In the genomic region with DNA sequence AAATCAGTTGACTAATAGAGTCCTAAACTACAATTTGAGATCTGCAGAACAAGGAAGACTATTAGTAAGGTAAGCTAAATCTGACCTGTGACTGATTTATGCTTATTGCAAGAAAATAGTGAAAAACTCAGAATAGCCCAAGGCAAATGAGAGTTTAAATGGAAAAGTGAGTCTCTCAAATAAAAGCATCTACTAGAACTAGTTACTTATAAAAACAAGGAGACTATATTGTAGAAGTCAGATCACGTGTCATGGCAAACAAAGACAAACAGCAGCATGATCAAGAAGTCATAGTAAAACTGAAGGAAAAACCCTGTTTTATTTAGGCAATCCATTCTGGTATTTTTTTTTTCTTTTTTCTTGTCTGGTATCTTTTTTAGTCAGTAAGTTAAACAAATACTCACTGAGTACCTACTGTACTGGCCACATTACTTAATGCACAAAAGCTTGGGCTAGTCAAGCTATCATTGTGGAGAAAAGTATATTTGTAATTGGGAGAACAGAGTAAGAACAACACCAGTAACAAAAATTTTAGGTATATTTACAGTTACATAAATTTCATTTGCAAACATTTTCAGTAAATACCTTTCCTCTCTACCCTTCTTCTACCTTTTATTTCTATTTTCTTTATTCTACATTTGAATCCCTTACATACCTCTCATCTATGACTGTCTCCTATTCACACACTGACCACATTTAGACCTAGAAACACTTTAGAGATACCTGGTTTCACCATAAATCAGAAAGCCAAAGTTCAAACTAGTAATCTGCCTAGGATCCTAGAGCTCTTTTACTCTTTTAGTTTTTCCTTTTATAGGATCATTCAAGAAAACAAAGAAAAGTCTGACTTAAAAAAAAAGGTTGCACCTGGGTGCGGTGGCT, we compare ENCODE assay signal across 26 cellular contexts. TPM values are rescaled to one million over a fixed set of nuclear protein-coding genes. Genes with fewer than 3 reads are reported as not detected.
DNase-seq lines count a peak whose midpoint lies in the region; ATAC-seq and TF ChIP-seq lines count a peak whose summit lies in the region.
"Had no signal": no experiment of that assay in that cellular context is flagged by ENCODE, and none has a peak within 500 bp of the region (broad histone marks: within the 10 kb centered on the region; RNA-seq: fewer than 3 reads in every experiment).

No MANE protein-coding gene starts in this region.

- H3K9me3 Mint-ChIP-seq in activated naive CD8-positive, alpha-beta T cell treated with anti-CD3 and anti-CD28 coated beads for 36 hours: peaks cover 5% of the 10 kb centered on the region
- H3K9me3 Mint-ChIP-seq in activated naive CD8-positive, alpha-beta T cell treated with anti-CD3 and anti-CD28 coated beads, Interleukin-2, amount 50 U/mL, for 24 hours: peaks cover 7% of the 10 kb centered on the region
- peaks cover 6% of the 10 kb centered on the region for H3K9me3 Mint-ChIP-seq in activated CD4-positive, alpha-beta memory T cell treated with anti-CD3 and anti-CD28 coated beads for 36 hours

- POLR2A ChIA-PET in activated CD4-positive, alpha-beta memory T cell treated with anti-CD3 and anti-CD28 coated beads for 36 hours (lab: Charles Lee): interaction anchor here (0.6 kb wide), 1 partner anchor 972 kb away, joined by 3 read pairs; no protein-coding TSS in a partner anchor

- H3K4me3 ChIP-seq in dorsolateral prefrontal cortex (no peak overlapping the region), adrenal gland (no peak overlapping the region)
- H3K4me3 ChIP-seq: breast epithelium, colonic mucosa, HAP-1, smooth muscle cell, tibial artery had no signal

- no peaks in the 10 kb centered on the region for H3K9me3 ChIP-seq in adrenal gland (replicated peaks in 1 of 3)
- H3K9me3 ChIP-seq: colonic mucosa, HAP-1 had no signal

- H3K4me3 Mint-ChIP-seq in activated naive CD8-positive, alpha-beta T cell treated with anti-CD3 and anti-CD28 coated beads for 36 hours: no peak overlapping the region
- no peak overlapping the region for H3K4me3 Mint-ChIP-seq in activated naive CD8-positive, alpha-beta T cell treated with anti-CD3 and anti-CD28 coated beads, Interleukin-2, amount 50 U/mL, for 24 hours
- H3K4me3 Mint-ChIP-seq in activated CD4-positive, alpha-beta memory T cell treated with anti-CD3 and anti-CD28 coated beads for 36 hours: no peak overlapping the region
- H3K4me3 Mint-ChIP-seq: activated T-cell treated with anti-CD3 and anti-CD28 coated beads, Interleukin-2, amount 50 U/mL, for 24 hours; CD4-positive, alpha-beta memory T cell had no signal

- DNase-seq in activated naive CD8-positive, alpha-beta T cell treated with anti-CD3 and anti-CD28 coated beads for 36 hours: no peak
- DNase-seq in activated naive CD8-positive, alpha-beta T cell treated with anti-CD3 and anti-CD28 coated beads, Interleukin-2, amount 50 U/mL, for 24 hours: no peak
- no peak for DNase-seq in dorsolateral prefrontal cortex
- DNase-seq in activated CD4-positive, alpha-beta memory T cell treated with anti-CD3 and anti-CD28 coated beads for 36 hours: no peak
- no peak for DNase-seq in adrenal gland
- DNase-seq: activated CD4-positive, alpha-beta T cell treated with anti-CD3 and anti-CD28 coated beads for 1 hour; activated CD8-positive, alpha-beta memory T cell treated with anti-CD3 and anti-CD28 coated beads for 24 hours; activated T-cell treated with anti-CD3 and anti-CD28 coated beads, Interleukin-2, amount 50 U/mL, for 24 hours; amniotic stem cell; CD4-positive, alpha-beta memory T cell; colonic mucosa; KBM-7; kidney; NCI-H1694; NCI-H774; retina; stimulated activated CD4-positive, alpha-beta T cell treated with anti-CD3 and anti-CD28 coated beads, Interleukin-2, amount 100 ng/mL, for 48 hours; stimulated activated naive CD4-positive, alpha-beta T cell; tibial artery had no signal

- CTCF ChIA-PET in activated CD4-positive, alpha-beta memory T cell treated with anti-CD3 and anti-CD28 coated beads for 36 hours (lab: Charles Lee): no interaction called here

- no peaks in the 10 kb centered on the region for H3K27me3 Mint-ChIP-seq in activated naive CD8-positive, alpha-beta T cell treated with anti-CD3 and anti-CD28 coated beads for 36 hours
- no peaks in the 10 kb centered on the region for H3K27me3 Mint-ChIP-seq in activated naive CD8-positive, alpha-beta T cell treated with anti-CD3 and anti-CD28 coated beads, Interleukin-2, amount 50 U/mL, for 24 hours
- no peaks in the 10 kb centered on the region for H3K27me3 Mint-ChIP-seq in activated CD4-positive, alpha-beta memory T cell treated with anti-CD3 and anti-CD28 coated beads for 36 hours
- H3K27me3 Mint-ChIP-seq: activated T-cell treated with anti-CD3 and anti-CD28 coated beads, Interleukin-2, amount 50 U/mL, for 24 hours; CD4-positive, alpha-beta memory T cell had no signal

- H3K4me1 ChIP-seq in adrenal gland (replicated peaks in 1 of 2): no peaks in the 10 kb centered on the region
- H3K4me1 ChIP-seq: breast epithelium, colonic mucosa, tibial artery had no signal

- 62 to 78% (median 68%) methylated on average over 2 of the region's 2 CpGs for WGBS in adrenal gland, 4 donors

- no peaks in the 10 kb centered on the region for H3K36me3 Mint-ChIP-seq in activated naive CD8-positive, alpha-beta T cell treated with anti-CD3 and anti-CD28 coated beads for 36 hours
- H3K36me3 Mint-ChIP-seq in activated naive CD8-positive, alpha-beta T cell treated with anti-CD3 and anti-CD28 coated beads, Interleukin-2, amount 50 U/mL, for 24 hours (ENCODE audit: low read depth): no peaks in the 10 kb centered on the region
- no peaks in the 10 kb centered on the region for H3K36me3 Mint-ChIP-seq in activated CD4-positive, alpha-beta memory T cell treated with anti-CD3 and anti-CD28 coated beads for 36 hours

- TF ChIP-seq POLR2A in adrenal gland (IDR thresholded peaks at IDR 0.05): no peak

- H3K4me1 Mint-ChIP-seq in activated naive CD8-positive, alpha-beta T cell treated with anti-CD3 and anti-CD28 coated beads for 36 hours: no peaks in the 10 kb centered on the region
- H3K4me1 Mint-ChIP-seq in activated naive CD8-positive, alpha-beta T cell treated with anti-CD3 and anti-CD28 coated beads, Interleukin-2, amount 50 U/mL, for 24 hours: no peaks in the 10 kb centered on the region
- no peaks in the 10 kb centered on the region for H3K4me1 Mint-ChIP-seq in activated CD4-positive, alpha-beta memory T cell treated with anti-CD3 and anti-CD28 coated beads for 36 hours (ENCODE audit: low read depth)
- H3K4me1 Mint-ChIP-seq: CD4-positive, alpha-beta memory T cell had no signal

- H3K27me3 ChIP-seq in dorsolateral prefrontal cortex (no peaks in the 10 kb centered on the region), adrenal gland (no peaks in the 10 kb centered on the region)
- H3K27me3 ChIP-seq: breast epithelium, colonic mucosa, tibial artery had no signal

- intact Hi-C loops in dorsolateral prefrontal cortex (cut with DNase I): no loop called here
- intact Hi-C loops in activated CD4-positive, alpha-beta memory T cell treated with anti-CD3 and anti-CD28 coated beads for 36 hours (cut with micrococcal nuclease): no loop called here
- intact Hi-C loops in adrenal gland (cut with DNase I): no loop called here

- TF ChIP-seq CTCF in dorsolateral prefrontal cortex (IDR thresholded peaks at IDR 0.05 in 54 of 56, conservative IDR thresholded peaks at IDR 0.05 in 2 of 56; ENCODE audit: low read depth in 1 of 56, partially characterized antibody in 56 of 56) (no peak), adrenal gland (IDR thresholded peaks at IDR 0.05) (no peak)

- peak overlapping the region; percentile 39 for H3K27ac Mint-ChIP-seq in activated naive CD8-positive, alpha-beta T cell treated with anti-CD3 and anti-CD28 coated beads for 36 hours
- H3K27ac Mint-ChIP-seq in activated naive CD8-positive, alpha-beta T cell treated with anti-CD3 and anti-CD28 coated beads, Interleukin-2, amount 50 U/mL, for 24 hours: no peak overlapping the region
- H3K27ac Mint-ChIP-seq in activated CD4-positive, alpha-beta memory T cell treated with anti-CD3 and anti-CD28 coated beads for 36 hours: no peak overlapping the region
- H3K27ac Mint-ChIP-seq: activated T-cell treated with anti-CD3 and anti-CD28 coated beads, Interleukin-2, amount 50 U/mL, for 24 hours; CD4-positive, alpha-beta memory T cell had no signal

- H3K36me3 ChIP-seq in adrenal gland (replicated peaks in 1 of 2): no peaks in the 10 kb centered on the region
- H3K36me3 ChIP-seq: breast epithelium, colonic mucosa, HAP-1, tibial artery had no signal

- H3K27ac ChIP-seq in dorsolateral prefrontal cortex (peak overlapping the region in 52 of 59 donors; percentile 7 to 97 (median 68)), adrenal gland (no peak overlapping the region)
- H3K27ac ChIP-seq: 22Rv1, breast epithelium, colonic mucosa, tibial artery had no signal

- no peak for ATAC-seq in activated naive CD8-positive, alpha-beta T cell treated with anti-CD3 and anti-CD28 coated beads, Interleukin-2, amount 50 U/mL, for 24 hours
- peak; percentile 70 for ATAC-seq in HG02678 (IDR thresholded peaks at IDR 0.05; ENCODE audit: unreplicated experiment)
- ATAC-seq in HG03565 (IDR thresholded peaks at IDR 0.05; ENCODE audit: unreplicated experiment): no peak
- ATAC-seq in GM21526 (IDR thresholded peaks at IDR 0.05; ENCODE audit: low FRiP score, unreplicated experiment): no peak

RNA-seq across cellular contexts. Expression of gene CCDC88A, which starts 23.7 kb away (rescaled TPM):
- total RNA-seq in activated naive CD8-positive, alpha-beta T cell treated with anti-CD3 and anti-CD28 coated beads for 36 hours: 10 to 100 TPM; 14.0 to 14.4 TPM
- 100 to 1,000 TPM; 151 to 514 (median 261) TPM for total RNA-seq in dorsolateral prefrontal cortex
- 10 to 100 TPM; 13.2 to 14.1 TPM for total RNA-seq in activated CD4-positive, alpha-beta memory T cell treated with anti-CD3 and anti-CD28 coated beads for 36 hours
- total RNA-seq in adrenal gland: 10 to 100 TPM; 18.5 to 71.3 (median 46.8) TPM
- polyA plus RNA-seq in adrenal gland: 10 to 100 TPM; 20.9 to 84.9 (median 31.9) TPM

Comparison
In these comparisons a context has a peak if more than half of its experiments do, and no peak if none do; other contexts are left out.
1. H3K27ac ChIP-seq: peak in dorsolateral prefrontal cortex (52 of 59); none in adrenal gland (0 of 5).